1 cellular context compared by ENCODE assay signal in the genomic region with DNA sequence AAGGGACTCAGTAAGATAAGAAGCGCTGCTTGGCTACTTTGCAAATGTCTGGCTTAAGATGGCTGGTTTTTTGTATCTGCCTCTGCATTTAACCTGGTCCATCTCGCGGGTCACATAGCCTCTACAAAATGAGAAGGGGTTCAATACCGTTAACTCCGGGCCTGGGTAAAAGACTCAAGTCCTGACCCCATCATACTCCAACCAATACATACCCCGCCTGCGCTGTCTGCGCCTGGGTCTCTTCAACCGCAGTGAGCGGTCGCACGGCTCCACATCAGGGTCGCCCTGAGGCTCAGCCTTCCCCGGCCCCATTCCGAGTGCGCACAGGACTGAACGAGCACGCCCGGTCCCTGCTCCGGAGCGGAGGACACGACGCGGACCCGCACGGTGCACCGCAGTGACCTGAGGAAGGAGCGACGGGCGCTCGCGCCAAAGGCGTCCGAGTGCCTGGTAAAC.
TF ChIP-seq lines count a peak whose summit lies in the region.

No MANE protein-coding gene starts in this region.

TF ChIP-seq in A549, 52 proteins besides CTCF, POLR2A, EP300 and RAD21 (continued from another document):
- TF ChIP-seq, protein P1, sequence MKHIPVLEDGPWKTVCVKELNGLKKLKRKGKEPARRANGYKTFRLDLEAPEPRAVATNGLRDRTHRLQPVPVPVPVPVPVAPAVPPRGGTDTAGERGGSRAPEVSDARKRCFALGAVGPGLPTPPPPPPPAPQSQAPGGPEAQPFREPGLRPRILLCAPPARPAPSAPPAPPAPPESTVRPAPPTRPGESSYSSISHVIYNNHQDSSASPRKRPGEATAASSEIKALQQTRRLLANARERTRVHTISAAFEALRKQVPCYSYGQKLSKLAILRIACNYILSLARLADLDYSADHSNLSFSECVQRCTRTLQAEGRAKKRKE (CRISPR knock-in tag; IDR thresholded peaks at IDR 0.05; ENCODE audit: low read depth): no peak
- TF ChIP-seq TFCP2L1 (CRISPR knock-in tag; IDR thresholded peaks at IDR 0.05): no peak
